In the genomic region with DNA sequence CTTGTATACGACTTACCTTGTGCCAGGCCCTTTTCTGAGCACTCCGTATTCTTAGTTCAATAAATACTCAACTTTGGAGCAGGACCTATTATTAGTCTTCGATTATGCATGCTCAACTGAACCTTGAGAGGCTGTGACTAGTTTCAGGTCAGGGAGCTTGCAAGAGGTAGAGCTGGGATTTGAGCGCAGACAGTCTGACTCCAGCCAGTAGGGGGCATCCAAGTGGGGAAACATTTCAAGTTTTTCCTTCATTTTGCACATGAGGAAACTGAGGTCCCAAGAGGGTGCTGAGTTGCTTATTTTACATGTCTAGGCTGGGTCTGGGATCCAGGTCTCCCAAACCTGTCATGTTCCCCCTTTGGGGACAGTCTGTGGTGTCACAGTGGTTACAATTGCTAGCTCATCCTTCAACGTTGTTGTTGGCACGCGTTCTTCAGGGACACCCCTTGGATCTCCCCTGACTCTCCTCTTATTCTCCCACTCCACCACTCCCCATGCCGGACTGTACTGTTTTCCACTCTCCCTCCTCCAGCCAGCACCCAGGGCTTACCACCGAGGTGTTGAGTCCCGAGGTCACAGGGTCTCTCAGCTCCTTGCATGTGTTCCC, we compare ENCODE assay signal across 8 cellular contexts. TPM values are rescaled to one million over a fixed set of nuclear protein-coding genes. Genes with fewer than 3 reads are reported as not detected.
A peak's percentile ranks its signal among the peaks of the same experiment; 100 is the strongest.
DNase-seq lines count a peak whose midpoint lies in the region; ATAC-seq and TF ChIP-seq lines count a peak whose summit lies in the region.

No MANE protein-coding gene starts in this region.

- DNase-seq in CD8-positive, alpha-beta memory T cell = peak in 1 of 5 donors; percentile 17
- DNase-seq in GM23248 = peak; percentile 47
- DNase-seq in WERI-Rb-1 = no peak
- peak in 1 of 2 donors; percentile 44 for DNase-seq in foreskin fibroblast
- DNase-seq in transverse colon = no peak
- no peak for DNase-seq in pons (ENCODE audit: low spot score)

- no peaks in the 10 kb centered on the region for H3K27me3 ChIP-seq in CD8-positive, alpha-beta memory T cell (ENCODE audit: insufficient read depth, low read length, poor library complexity, severe bottlenecking)
- H3K27me3 ChIP-seq in GM23248 (replicated peaks; ENCODE audit: insufficient read depth) = no peaks in the 10 kb centered on the region
- peaks cover 3% of the 10 kb centered on the region for H3K27me3 ChIP-seq in WERI-Rb-1 (ENCODE audit: insufficient read depth, low read depth, severe bottlenecking)
- no peaks in the 10 kb centered on the region for H3K27me3 ChIP-seq in transverse colon

- H3K9ac ChIP-seq in GM23248 = no peak overlapping the region

- peaks cover 0 to 4% (median 0%) of the 10 kb centered on the region in 3 donors for H3K36me3 Mint-ChIP-seq in CD8-positive, alpha-beta memory T cell

- H3K27ac Mint-ChIP-seq in CD8-positive, alpha-beta memory T cell = peak overlapping the region in 3 of 8 donors; percentile 35 to 69 (median 55)

- ATAC-seq in GM18861 (IDR thresholded peaks at IDR 0.05; ENCODE audit: unreplicated experiment) = no peak
- no peak for ATAC-seq in GM21390 (IDR thresholded peaks at IDR 0.05; ENCODE audit: unreplicated experiment)

- peak overlapping the region in 4 of 7 donors; percentile 32 to 87 (median 44) for H3K4me3 Mint-ChIP-seq in CD8-positive, alpha-beta memory T cell

- no peaks in the 10 kb centered on the region for H3F3A ChIP-seq in GM23248 (ENCODE audit: insufficient read depth)

- TF ChIP-seq CTCF in WERI-Rb-1 (IDR thresholded peaks at IDR 0.05; ENCODE audit: low read depth, low read length) = peak; percentile 68
- peak; percentile 49 for TF ChIP-seq CTCF in foreskin fibroblast (IDR thresholded peaks at IDR 0.05; ENCODE audit: low read depth, low read length)
- peak; percentile 41 to 55 (median 50) for TF ChIP-seq CTCF in transverse colon (IDR thresholded peaks at IDR 0.05)

- intact Hi-C loops in transverse colon (cut with DNase I; ENCODE audit: low total_unique reads) = no loop called here

- H3K4me1 ChIP-seq in CD8-positive, alpha-beta memory T cell (ENCODE audit: insufficient read depth, low read length) = peaks cover 16% of the 10 kb centered on the region
- H3K4me1 ChIP-seq in GM23248 (ENCODE audit: insufficient read depth) (no peaks in the 10 kb centered on the region), transverse colon (peaks cover 0 to 12% (median 2%) of the 10 kb centered on the region in 4 donors)

- H3K9me3 Mint-ChIP-seq in CD8-positive, alpha-beta memory T cell = no peaks in the 10 kb centered on the region

- no peaks in the 10 kb centered on the region for H3K36me3 ChIP-seq in CD8-positive, alpha-beta memory T cell (ENCODE audit: insufficient read depth, low read length)
- no peaks in the 10 kb centered on the region for H3K36me3 ChIP-seq in GM23248 (ENCODE audit: low read depth)
- peaks cover 68% of the 10 kb centered on the region for H3K36me3 ChIP-seq in WERI-Rb-1
- no peaks in the 10 kb centered on the region for H3K36me3 ChIP-seq in transverse colon

- H3K79me2 ChIP-seq in GM23248 (ENCODE audit: insufficient read depth) = no peaks in the 10 kb centered on the region

- H4K20me1 ChIP-seq in GM23248 (ENCODE audit: insufficient read depth) = no peaks in the 10 kb centered on the region

- H3K9me2 ChIP-seq in GM23248 (ENCODE audit: insufficient read depth) = no peaks in the 10 kb centered on the region

- 47 to 52% methylated on average over 9 to 10 of the region's 10 CpGs for WGBS in GM23248 (ENCODE audit: low coverage in 1 of 2, low lambda C conversion rate in 2 of 2, missing lambda C conversion rate in 2 of 2), 2 experiments
- WGBS in transverse colon (ENCODE audit: low coverage in 1 of 2), 2 donors = 68% methylated on average over 10 of the region's 10 CpGs; no CpG with 5 or more reads in 1 of the 2 donors

- no peak overlapping the region for H3K4me2 ChIP-seq in GM23248 (ENCODE audit: unreplicated experiment)

- POLR2A ChIA-PET in CD8-positive, alpha-beta memory T cell (lab: Charles Lee) = interaction anchor here (1.1 kb wide), 1 partner anchor 26 kb away, joined by 3 read pairs; no protein-coding TSS in a partner anchor

- TF ChIP-seq POLR2A in transverse colon (IDR thresholded peaks at IDR 0.05) = no peak

- in situ Hi-C loops in GM23248 (cut with MboI) = no loop called here
- in situ Hi-C loops in transverse colon (cut with MboI; ENCODE audit: low pct_ligation_motif_present in 1 of 4, low pct_unique_long_range_greater_than_20kb in 1 of 4, low sequenced_read_pairs in 3 of 4) = no loop called here

- no peak for TF ChIP-seq EP300 in transverse colon (IDR thresholded peaks at IDR 0.05; ENCODE audit: low read depth)

- no peak overlapping the region for H3K27ac ChIP-seq in CD8-positive, alpha-beta memory T cell (ENCODE audit: low read depth, low read length)
- no peak overlapping the region for H3K27ac ChIP-seq in GM23248
- no peak overlapping the region for H3K27ac ChIP-seq in WERI-Rb-1
- no peak overlapping the region for H3K27ac ChIP-seq in transverse colon

- CTCF ChIA-PET in CD8-positive, alpha-beta memory T cell (lab: Charles Lee) = interaction anchor here (1.0 to 4.7 kb wide), 8 partner anchors 15 to 686 kb away, joined by 3 to 25 read pairs (median 4); a partner anchor contains a TSS

- peaks cover 0 to 5% of the 10 kb centered on the region in 2 donors for H3K27me3 Mint-ChIP-seq in CD8-positive, alpha-beta memory T cell

- H3K4me3 ChIP-seq in CD8-positive, alpha-beta memory T cell (ENCODE audit: low read length) = no peak overlapping the region
- H3K4me3 ChIP-seq in GM23248 (no peak overlapping the region), WERI-Rb-1 (ENCODE audit: low read depth, low read length) (no peak overlapping the region), foreskin fibroblast (ENCODE audit: low read depth in 1 of 2, low read length in 2 of 2) (no peak overlapping the region), transverse colon (no peak overlapping the region)

- no peak overlapping the region for H2AFZ ChIP-seq in GM23248

- peaks cover 18 to 22% (median 22%) of the 10 kb centered on the region in 3 donors for H3K4me1 Mint-ChIP-seq in CD8-positive, alpha-beta memory T cell

- H3K9me3 ChIP-seq in CD8-positive, alpha-beta memory T cell (ENCODE audit: low read length) = no peaks in the 10 kb centered on the region
- H3K9me3 ChIP-seq in GM23248 (ENCODE audit: low read depth) (no peaks in the 10 kb centered on the region), WERI-Rb-1 (ENCODE audit: severe bottlenecking) (no peaks in the 10 kb centered on the region), transverse colon (no peaks in the 10 kb centered on the region)

RNA-seq across cellular contexts. Expression of a gene that starts 6.7 kb away (rescaled TPM):
- total RNA-seq in CD8-positive, alpha-beta memory T cell = 10 to 100 TPM; 13.3 to 13.5 TPM
- polyA plus RNA-seq in CD8-positive, alpha-beta memory T cell = 3.0 TPM
- total RNA-seq in GM23248 (2014; rRNA removed; shearing (Covaris generic)) = 9.0 and 10.8 TPM in 2 replicates
- 5.1 TPM in 2 replicates for polyA plus RNA-seq in GM23248 (2016; fragmentation: Nextera tagmentation; extraction: Ambion mirVana)
- total RNA-seq in transverse colon = 10 to 100 TPM; 14.5 to 40.0 (median 33.2) TPM

RNA-seq across cellular contexts. Expression of a gene that starts 7.2 kb away (rescaled TPM):
- 1 to 10 TPM; 1.9 to 2.5 TPM for total RNA-seq in CD8-positive, alpha-beta memory T cell
- 0.25 TPM for polyA plus RNA-seq in CD8-positive, alpha-beta memory T cell
- 0.54 TPM in 1 of 2 replicates, not detected in the other for total RNA-seq in GM23248 (2014; rRNA removed; shearing (Covaris generic))
- polyA plus RNA-seq in GM23248 (2016; fragmentation: Nextera tagmentation; extraction: Ambion mirVana) = 0.23 TPM in 1 of 2 replicates, not detected in the other
- total RNA-seq in transverse colon = 1 to 10 TPM; 1.1 to 7.6 (median 5.0) TPM

RNA-seq across cellular contexts. Expression of a gene that starts 21.1 kb away (rescaled TPM):
- 10 to 100 TPM; 95.2 to 98.1 TPM for total RNA-seq in CD8-positive, alpha-beta memory T cell
- 160 TPM for polyA plus RNA-seq in CD8-positive, alpha-beta memory T cell
- total RNA-seq in GM23248 (2014; rRNA removed; shearing (Covaris generic)) = 62.3 and 62.5 TPM in 2 replicates
- 204 and 209 TPM in 2 replicates for polyA plus RNA-seq in GM23248 (2016; fragmentation: Nextera tagmentation; extraction: Ambion mirVana)
- total RNA-seq in transverse colon = 10 to 100 TPM; 31.0 to 60.3 (median 43.2) TPM

RNA-seq across cellular contexts. Expression of a gene that starts 30.3 kb away (rescaled TPM):
- total RNA-seq in CD8-positive, alpha-beta memory T cell = 1 to 10 TPM; 1.4 TPM
- 0.25 TPM for polyA plus RNA-seq in CD8-positive, alpha-beta memory T cell
- total RNA-seq in GM23248 (2014; rRNA removed; shearing (Covaris generic)) = 1.3 and 8.0 TPM in 2 replicates
- polyA plus RNA-seq in GM23248 (2016; fragmentation: Nextera tagmentation; extraction: Ambion mirVana) = 1.1 and 1.5 TPM in 2 replicates
- 10 to 100 TPM in 3 of 4 donors, 1 to 10 TPM in 1; 5.6 to 28.8 (median 12.7) TPM for total RNA-seq in transverse colon

RNA-seq across cellular contexts. Expression of a gene that starts 40.3 kb away (rescaled TPM):
- under 1 TPM; 0.24 to 0.61 TPM for total RNA-seq in CD8-positive, alpha-beta memory T cell
- polyA plus RNA-seq in CD8-positive, alpha-beta memory T cell = not detected
- total RNA-seq in GM23248 (2014; rRNA removed; shearing (Covaris generic)) = not detected in 2 replicates
- not detected in 2 replicates for polyA plus RNA-seq in GM23248 (2016; fragmentation: Nextera tagmentation; extraction: Ambion mirVana)
- 1 to 10 TPM in 1 of 4 donors, under 1 TPM in 2, not detected in 1; 0.32 to 2.8 (median 0.96) TPM for total RNA-seq in transverse colon
